9 cellular contexts compared by ENCODE assay signal in genomic region chr3:10505050-10505790, GRCh38. TPM values are rescaled to one million over a fixed set of nuclear protein-coding genes. Genes with fewer than 3 reads are reported as not detected.
DNase-seq lines count a peak whose midpoint lies in the region; ATAC-seq, FAIRE-seq and TF ChIP-seq lines count a peak whose summit lies in the region.
"Had no signal": no experiment of that assay in that cellular context is flagged by ENCODE, and none has a peak within 500 bp of the region (broad histone marks: within the 10 kb centered on the region; RNA-seq: fewer than 3 reads in every experiment).

TSS of gene ATP2B2 (minus strand) at chr3:10505586. CDS start at chr3:10449543, 56,043 bp downstream.

- H4K20me1 ChIP-seq in astrocyte (ENCODE audit: insufficient read depth, low read length): no peaks in the 10 kb centered on the region

- H3K27me3 Mint-ChIP-seq in astrocyte (ENCODE audit: low read depth, unreplicated experiment): peaks cover 53% of the 10 kb centered on the region
- H3K27me3 Mint-ChIP-seq in activated T-helper 17 cell treated with anti-CD3 and anti-CD28 coated beads, Interleukin-2, amount 50 U/mL, for 72 hours: peaks cover 19% of the 10 kb centered on the region

- H3K9ac ChIP-seq in astrocyte (ENCODE audit: low read length): peak within 1 kb of the TSS; percentile 48

- no peak within 1 kb of the TSS for H3K27ac ChIP-seq in astrocyte (ENCODE audit: low read depth, low read length)

- in situ Hi-C loops in HAP-1 (cut with MboI; ENCODE audit: low sequenced_read_pairs): no loop called here

- H3K4me1 ChIP-seq in HAP-1: no peaks in the 10 kb centered on the region
- H3K4me1 ChIP-seq in astrocyte (ENCODE audit: insufficient read depth, low read length): peaks cover 6% of the 10 kb centered on the region

- H3K79me2 ChIP-seq in astrocyte (ENCODE audit: insufficient read depth, low read length): no peaks in the 10 kb centered on the region

- peaks cover 15% of the 10 kb centered on the region for H3K27me3 ChIP-seq in HAP-1 (ENCODE audit: low read depth)
- H3K27me3 ChIP-seq in astrocyte (ENCODE audit: insufficient read depth, low read length): peaks cover 19% of the 10 kb centered on the region

- H3K4me1 Mint-ChIP-seq in astrocyte (ENCODE audit: low read depth, unreplicated experiment): no peaks in the 10 kb centered on the region
- H3K4me1 Mint-ChIP-seq in activated T-helper 17 cell treated with anti-CD3 and anti-CD28 coated beads, Interleukin-2, amount 50 U/mL, for 72 hours: peaks cover 3% of the 10 kb centered on the region

- TF ChIP-seq CTCF in astrocyte (IDR thresholded peaks at IDR 0.05; ENCODE audit: insufficient read depth, low read depth, low read length): no peak

- no peak within 1 kb of the TSS for H3K27ac Mint-ChIP-seq in astrocyte (ENCODE audit: unreplicated experiment)
- H3K27ac Mint-ChIP-seq in activated T-helper 17 cell treated with anti-CD3 and anti-CD28 coated beads, Interleukin-2, amount 50 U/mL, for 72 hours: no peak within 1 kb of the TSS

- peaks cover 5% of the 10 kb centered on the region for H3K9me3 Mint-ChIP-seq in astrocyte (ENCODE audit: unreplicated experiment)
- H3K9me3 Mint-ChIP-seq in activated T-helper 17 cell treated with anti-CD3 and anti-CD28 coated beads, Interleukin-2, amount 50 U/mL, for 72 hours: no peaks in the 10 kb centered on the region

- H3K36me3 Mint-ChIP-seq in astrocyte (ENCODE audit: low read depth, unreplicated experiment): no peaks in the 10 kb centered on the region
- no peaks in the 10 kb centered on the region for H3K36me3 Mint-ChIP-seq in activated T-helper 17 cell treated with anti-CD3 and anti-CD28 coated beads, Interleukin-2, amount 50 U/mL, for 72 hours (ENCODE audit: low read depth)

- H3K9me3 ChIP-seq in HAP-1 (no peaks in the 10 kb centered on the region), astrocyte (ENCODE audit: insufficient read depth, low read depth, low read length) (no peaks in the 10 kb centered on the region)

- ATAC-seq in HG03469 (IDR thresholded peaks at IDR 0.05; ENCODE audit: unreplicated experiment) (no peak), HG02678 (IDR thresholded peaks at IDR 0.05; ENCODE audit: unreplicated experiment) (no peak)
- ATAC-seq in activated T-helper 17 cell treated with anti-CD3 and anti-CD28 coated beads, Interleukin-2, amount 50 U/mL, for 72 hours (replicated peaks): no peak

- H2AFZ ChIP-seq in astrocyte (ENCODE audit: low read depth, low read length): peak within 1 kb of the TSS; percentile 56

- no peak for FAIRE-seq in astrocyte (lab: Jason Lieb, UNC)

- peak within 1 kb of the TSS; percentile 86 for H3K4me2 ChIP-seq in astrocyte (ENCODE audit: low read length)

- peak; percentile 13 for DNase-seq in AG08395 (ENCODE audit: low spot score)
- DNase-seq in HAP-1 (ENCODE audit: low spot score in 2 of 2): peak in 1 of 2 experiments; percentile 41
- DNase-seq in astrocyte (ENCODE audit: low read depth): no peak
- DNase-seq in myocyte (ENCODE audit: low read depth): peak; percentile 44
- no peak for DNase-seq in T-helper 1 cell
- DNase-seq: foreskin melanocyte had no signal

- no peak within 1 kb of the TSS for H3K4me3 Mint-ChIP-seq in astrocyte (ENCODE audit: unreplicated experiment)
- no peak within 1 kb of the TSS for H3K4me3 Mint-ChIP-seq in activated T-helper 17 cell treated with anti-CD3 and anti-CD28 coated beads, Interleukin-2, amount 50 U/mL, for 72 hours

- H3K4me3 ChIP-seq in HAP-1 (peak within 1 kb of the TSS; percentile 13), astrocyte (ENCODE audit: insufficient read depth, low read depth, low read length) (peak within 1 kb of the TSS; percentile 46)

- H3K36me3 ChIP-seq in HAP-1 (replicated peaks) (no peaks in the 10 kb centered on the region), astrocyte (ENCODE audit: insufficient read depth, low read length) (no peaks in the 10 kb centered on the region)

RNA-seq across cellular contexts. Expression of gene ATP2B2, which starts in this region (rescaled TPM):
- total RNA-seq in astrocyte: 0.05 TPM in 1 of 2 replicates, not detected in the other
- total RNA-seq in myocyte: 0.24 TPM in 1 of 2 replicates, not detected in the other
- 0.03 TPM for polyA plus RNA-seq in myocyte (2012)
- total RNA-seq in activated T-helper 17 cell treated with anti-CD3 and anti-CD28 coated beads, Interleukin-2, amount 50 U/mL, for 72 hours: not detected

Comparison
In these comparisons a context has a peak if more than half of its experiments do, and no peak if none do; other contexts are left out.
1. Peak in DNase-seq in myocyte; RNA of the gene not detected or under 1 TPM.